In genomic region chr4:38320833-38321232, GRCh38 we compare ENCODE assay signal across 1 cellular context.
TF ChIP-seq lines count a peak whose summit lies in the region.

No MANE protein-coding gene starts in this region.

TF ChIP-seq in K562, 482 proteins besides CTCF, POLR2A, EP300 and RAD21 (continued from another document):
- no peak for TF ChIP-seq NR3C1 (CRISPR knock-in tag; IDR thresholded peaks at IDR 0.05)
